ENCODE assay signal across 1 cellular context in the genomic region with DNA sequence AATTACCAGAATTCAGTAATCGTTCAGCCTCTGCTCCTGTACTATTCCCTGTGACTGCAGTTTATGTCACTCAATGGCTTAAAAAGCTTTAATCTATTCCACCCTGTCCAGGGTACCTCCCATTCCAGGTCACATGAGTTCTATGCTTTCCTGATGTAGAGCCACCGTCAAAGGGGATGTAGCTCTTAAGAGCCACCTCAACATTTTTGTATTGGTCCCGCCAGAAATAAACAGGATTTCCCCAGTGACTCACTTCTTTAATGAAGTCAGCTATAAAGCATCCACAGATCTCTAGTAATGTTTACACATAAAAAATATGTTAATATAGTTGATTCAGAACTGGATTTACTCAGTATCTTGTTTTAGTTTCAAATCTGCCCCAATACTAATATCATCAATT.
TF ChIP-seq lines count a peak whose summit lies in the region.

No MANE protein-coding gene starts in this region.

TF ChIP-seq in K562, 482 proteins besides CTCF, POLR2A, EP300 and RAD21:
- no peak for TF ChIP-seq SREBF1 (IDR thresholded peaks at IDR 0.05; ENCODE audit: borderline replicate concordance, low read depth, low read length)
- TF ChIP-seq MIER1 (IDR thresholded peaks at IDR 0.05; ENCODE audit: low read depth) = no peak
- TF ChIP-seq MEIS2 (IDR thresholded peaks at IDR 0.05; ENCODE audit: partially characterized antibody) = peak; percentile 12
- no peak for TF ChIP-seq PHF21A (IDR thresholded peaks at IDR 0.05; ENCODE audit: borderline replicate concordance, low read depth)
